Comparison of ENCODE assay signal across 16 cellular contexts in genomic region chr17:21360048-21360447, GRCh38. TPM values are rescaled to one million over a fixed set of nuclear protein-coding genes. Genes with fewer than 3 reads are reported as not detected.
"Had no signal": no experiment of that assay in that cellular context is flagged by ENCODE, and none has a peak within 500 bp of the region (broad histone marks: within the 10 kb centered on the region; RNA-seq: fewer than 3 reads in every experiment).

No MANE protein-coding gene starts in this region.

- H3K4me1 Mint-ChIP-seq: activated T-helper 17 cell treated with anti-CD3 and anti-CD28 coated beads, Interleukin-2, amount 50 U/mL, for 72 hours had no signal

- H3K36me3 ChIP-seq: gastrocnemius medialis, heart right ventricle, left lung, tibial artery had no signal

- H3K27ac ChIP-seq: gastrocnemius medialis, left lung, tibial artery had no signal

- H3K27ac Mint-ChIP-seq: activated naive CD4-positive, alpha-beta T cell treated with anti-CD3 and anti-CD28 coated beads for 36 hours; activated naive CD8-positive, alpha-beta T cell treated with anti-CD3 and anti-CD28 coated beads, Interleukin-2, amount 50 U/mL, for 24 hours; activated T-helper 17 cell treated with anti-CD3 and anti-CD28 coated beads, Interleukin-2, amount 50 U/mL, for 72 hours; stimulated activated naive B cell treated with anti-CD40 and anti-IgM and Interleukin-4, amounts not matched to agents 10 μg/mL and 1 μg/mL and 100 μg/mL, for 72 hours had no signal

- H3K9me3 ChIP-seq: gastrocnemius medialis, heart right ventricle, left lung, mucosa of descending colon, tibial artery had no signal

- ATAC-seq: activated naive CD8-positive, alpha-beta T cell treated with anti-CD3 and anti-CD28 coated beads, Interleukin-2, amount 50 U/mL, for 24 hours; activated T-helper 17 cell treated with anti-CD3 and anti-CD28 coated beads, Interleukin-2, amount 50 U/mL, for 72 hours; gastrocnemius medialis; mucosa of descending colon; naive thymus-derived CD4-positive, alpha-beta T cell had no signal

- H3K27me3 ChIP-seq: gastrocnemius medialis, heart right ventricle, left lung, tibial artery had no signal

- DNase-seq: activated CD4-positive, alpha-beta T cell treated with anti-CD3 and anti-CD28 coated beads, Interleukin-2, amount 50 U/mL, for 4 hours; activated CD4-positive, CD25-positive, alpha-beta regulatory T cell treated with anti-CD3 and anti-CD28 coated beads, Interleukin-2, amount 50 U/mL, for 72 hours; activated naive CD4-positive, alpha-beta T cell treated with anti-CD3 and anti-CD28 coated beads for 36 hours; activated naive CD8-positive, alpha-beta T cell treated with anti-CD3 and anti-CD28 coated beads, Interleukin-2, amount 50 U/mL, for 24 hours; aorta; dermis blood vessel endothelial cell; gastrocnemius medialis; heart right ventricle; naive thymus-derived CD4-positive, alpha-beta T cell; nucleus accumbens; stimulated activated CD4-positive, alpha-beta T cell treated with anti-CD3 and anti-CD28 coated beads, Interleukin-4, amount 100 ng/mL, for 1 hour; stimulated activated naive B cell treated with anti-CD40 and anti-IgM and Interleukin-4, amounts not matched to agents 10 μg/mL and 1 μg/mL and 100 μg/mL, for 72 hours; tibial artery had no signal

- H3K4me3 Mint-ChIP-seq: activated naive CD4-positive, alpha-beta T cell treated with anti-CD3 and anti-CD28 coated beads for 36 hours; activated naive CD8-positive, alpha-beta T cell treated with anti-CD3 and anti-CD28 coated beads, Interleukin-2, amount 50 U/mL, for 24 hours; activated T-helper 17 cell treated with anti-CD3 and anti-CD28 coated beads, Interleukin-2, amount 50 U/mL, for 72 hours; naive thymus-derived CD4-positive, alpha-beta T cell; stimulated activated naive B cell treated with anti-CD40 and anti-IgM and Interleukin-4, amounts not matched to agents 10 μg/mL and 1 μg/mL and 100 μg/mL, for 72 hours had no signal

- H3K27me3 Mint-ChIP-seq: activated naive CD8-positive, alpha-beta T cell treated with anti-CD3 and anti-CD28 coated beads, Interleukin-2, amount 50 U/mL, for 24 hours; activated T-helper 17 cell treated with anti-CD3 and anti-CD28 coated beads, Interleukin-2, amount 50 U/mL, for 72 hours; naive thymus-derived CD4-positive, alpha-beta T cell had no signal

- H3K36me3 Mint-ChIP-seq: naive thymus-derived CD4-positive, alpha-beta T cell; stimulated activated naive B cell treated with anti-CD40 and anti-IgM and Interleukin-4, amounts not matched to agents 10 μg/mL and 1 μg/mL and 100 μg/mL, for 72 hours had no signal

- H3K4me3 ChIP-seq: gastrocnemius medialis, heart right ventricle, left lung, mucosa of descending colon, tibial artery had no signal

- H3K9me3 Mint-ChIP-seq: activated naive CD4-positive, alpha-beta T cell treated with anti-CD3 and anti-CD28 coated beads for 36 hours; activated naive CD8-positive, alpha-beta T cell treated with anti-CD3 and anti-CD28 coated beads, Interleukin-2, amount 50 U/mL, for 24 hours; activated T-helper 17 cell treated with anti-CD3 and anti-CD28 coated beads, Interleukin-2, amount 50 U/mL, for 72 hours; naive thymus-derived CD4-positive, alpha-beta T cell had no signal

- H3K4me1 ChIP-seq: gastrocnemius medialis, tibial artery had no signal

RNA-seq across cellular contexts. Expression of gene KCNJ12, which starts 16.1 kb away (rescaled TPM):
- total RNA-seq: activated naive CD4-positive, alpha-beta T cell treated with anti-CD3 and anti-CD28 coated beads for 36 hours had no signal
- polyA plus RNA-seq: naive thymus-derived CD4-positive, alpha-beta T cell had no signal
